Comparison of ENCODE assay signal across 13 cellular contexts in the genomic region with DNA sequence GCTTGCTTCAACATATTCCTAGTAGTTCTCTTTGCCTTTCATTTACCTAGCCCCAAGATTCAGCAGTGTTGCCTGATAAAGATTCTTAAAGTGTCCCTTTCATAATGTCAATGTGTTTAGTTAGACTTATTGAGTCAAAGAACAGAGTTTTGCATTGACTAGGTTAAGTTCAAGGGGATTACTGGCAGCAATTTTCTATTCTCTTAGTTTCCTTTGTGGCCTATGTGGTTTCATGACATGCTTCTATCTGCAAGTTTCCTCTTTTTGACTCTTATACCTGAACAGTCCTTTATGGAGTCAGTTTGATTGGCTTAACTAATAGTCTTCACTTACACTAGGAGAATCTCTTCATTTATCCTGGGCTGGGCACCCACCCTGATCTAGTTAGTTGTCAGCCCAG.
DNase-seq lines count a peak whose midpoint lies in the region; ATAC-seq and TF ChIP-seq lines count a peak whose summit lies in the region.
"Had no signal": no experiment of that assay in that cellular context is flagged by ENCODE, and none has a peak within 500 bp of the region (broad histone marks: within the 10 kb centered on the region; RNA-seq: fewer than 3 reads in every experiment).

No MANE protein-coding gene starts in this region.

- no peaks in the 10 kb centered on the region for H3K4me1 ChIP-seq in endodermal cell (ENCODE audit: control insufficient read depth, insufficient read depth, low read length)

- H3K4me3 ChIP-seq in foreskin fibroblast (ENCODE audit: low read depth in 1 of 2, low read length in 2 of 2) (no peak overlapping the region), endodermal cell (ENCODE audit: low read length) (no peak overlapping the region)

- no peaks in the 10 kb centered on the region for H3K4me1 Mint-ChIP-seq in endodermal cell
- H3K4me1 Mint-ChIP-seq: CD4-positive, CD25-positive, alpha-beta regulatory T cell had no signal

- peak; percentile 78 to 84 for DNase-seq in Kasumi-1 (lab: John Stamatoyannopoulos, UW)
- DNase-seq in ureter (ENCODE audit: low spot score), result no peak
- DNase-seq in foreskin fibroblast, result no peak
- no peak for DNase-seq in RPMI8226
- DNase-seq in endodermal cell, result no peak
- DNase-seq: activated T-cell treated with anti-CD3 and anti-CD28 coated beads, Interleukin-2, amount 50 U/mL, for 1 hour; CD4-positive, CD25-positive, alpha-beta regulatory T cell; NCI-H2029 treated with DMSO at 0.1 percent for 48 hours had no signal

- no peak overlapping the region for H3K9ac ChIP-seq in endodermal cell (ENCODE audit: extremely low read depth, low read length, poor library complexity, severe bottlenecking)

- no peak for TF ChIP-seq CTCF in foreskin fibroblast (IDR thresholded peaks at IDR 0.05; ENCODE audit: low read depth, low read length)
- TF ChIP-seq CTCF in endodermal cell (conservative IDR thresholded peaks at IDR 0.05), result no peak

- no peaks in the 10 kb centered on the region for H3K27me3 ChIP-seq in endodermal cell (ENCODE audit: control insufficient read depth, insufficient read depth, low read length, poor library complexity, severe bottlenecking)

- no peaks in the 10 kb centered on the region for H3K36me3 Mint-ChIP-seq in endodermal cell (ENCODE audit: low read depth)
- H3K36me3 Mint-ChIP-seq: CD4-positive, CD25-positive, alpha-beta regulatory T cell had no signal

- peaks cover 5% of the 10 kb centered on the region for H3K9me3 ChIP-seq in endodermal cell (ENCODE audit: control insufficient read depth, low read length)

- no peak overlapping the region for H3K27ac ChIP-seq in endodermal cell (ENCODE audit: low read depth, low read length)
- H3K27ac ChIP-seq: epithelial cell of prostate had no signal

- no peak overlapping the region for H3K4me3 Mint-ChIP-seq in endodermal cell
- H3K4me3 Mint-ChIP-seq: CD4-positive, CD25-positive, alpha-beta regulatory T cell had no signal

- no peaks in the 10 kb centered on the region for H3K27me3 Mint-ChIP-seq in endodermal cell (ENCODE audit: insufficient read depth)
- H3K27me3 Mint-ChIP-seq: CD4-positive, CD25-positive, alpha-beta regulatory T cell had no signal

- peak; percentile 97 for ATAC-seq in GM18861 (IDR thresholded peaks at IDR 0.05; ENCODE audit: unreplicated experiment)
- peak; percentile 89 for ATAC-seq in GM21390 (IDR thresholded peaks at IDR 0.05; ENCODE audit: unreplicated experiment)
- peak; percentile 93 for ATAC-seq in HG03039 (IDR thresholded peaks at IDR 0.05; ENCODE audit: unreplicated experiment)
- ATAC-seq: Panc1 had no signal

- no peaks in the 10 kb centered on the region for H3K36me3 ChIP-seq in endodermal cell (ENCODE audit: control insufficient read depth, insufficient read depth, low read length)

- H3K9me3 Mint-ChIP-seq in endodermal cell, result peaks cover 9% of the 10 kb centered on the region

- no peak overlapping the region for H3K27ac Mint-ChIP-seq in endodermal cell
- H3K27ac Mint-ChIP-seq: CD4-positive, CD25-positive, alpha-beta regulatory T cell had no signal

Comparison
In these comparisons a context has a peak if more than half of its experiments do, and no peak if none do; other contexts are left out.
1. DNase-seq: peak in Kasumi-1 (2 of 2); none in ureter (single experiment), foreskin fibroblast (0 of 2), RPMI8226 (single experiment) and endodermal cell (single experiment).
2. Peak in every context shown above with its lines, with median percentiles within 50 percentile points of each other: ATAC-seq.